ENCODE assay signal across 2 cellular contexts in genomic region chr4:78032446-78032845, GRCh38.
TF ChIP-seq lines count a peak whose summit lies in the region.

No MANE protein-coding gene starts in this region.

TF ChIP-seq in SK-N-SH, 30 proteins besides CTCF, POLR2A, EP300 and RAD21 (continued from another document):
- TF ChIP-seq REST (IDR thresholded peaks at IDR 0.05; ENCODE audit: low read depth, low read length) (no peak), CHD2 (IDR thresholded peaks at IDR 0.05; ENCODE audit: low read length, partially characterized antibody) (peak; percentile 55), RCOR1 (IDR thresholded peaks at IDR 0.05; ENCODE audit: low read length) (peak; percentile 37; the same call in 1 of the 2 replicates), USF2 (IDR thresholded peaks at IDR 0.05; ENCODE audit: borderline replicate concordance, low read depth, low read length) (no peak)

TF ChIP-seq in SK-N-SH treated with all-trans-retinoic acid at 6 μM for 48 hours, 23 proteins besides CTCF, POLR2A, EP300 and RAD21 (continued from another document):
- TF ChIP-seq TSHZ2 (CRISPR knock-in tag; IDR thresholded peaks at IDR 0.05) (no peak), CSRNP3 (CRISPR knock-in tag; IDR thresholded peaks at IDR 0.05) (no peak), ARNTL (CRISPR knock-in tag; IDR thresholded peaks at IDR 0.05; ENCODE audit: borderline replicate concordance, low read depth) (no peak), CSDC2 (CRISPR knock-in tag; IDR thresholded peaks at IDR 0.05) (no peak), BACH2 (CRISPR knock-in tag; IDR thresholded peaks at IDR 0.05; ENCODE audit: borderline replicate concordance) (no peak)
